ENCODE assay signal across 20 cellular contexts in genomic region chr1:108801101-108801500, GRCh38. TPM values are rescaled to one million over a fixed set of nuclear protein-coding genes. Genes with fewer than 3 reads are reported as not detected.
DNase-seq lines count a peak whose midpoint lies in the region; ATAC-seq and TF ChIP-seq lines count a peak whose summit lies in the region.
"Had no signal": no experiment of that assay in that cellular context is flagged by ENCODE, and none has a peak within 500 bp of the region (broad histone marks: within the 10 kb centered on the region; RNA-seq: fewer than 3 reads in every experiment).

No MANE protein-coding gene starts in this region.

- H3K9me3 Mint-ChIP-seq in MCF 10A (ENCODE audit: unreplicated experiment), result no peaks in the 10 kb centered on the region
- no peaks in the 10 kb centered on the region for H3K9me3 Mint-ChIP-seq in activated CD8-positive, alpha-beta T cell treated with anti-CD3 and anti-CD28 coated beads for 36 hours
- H3K9me3 Mint-ChIP-seq: CD4-positive, alpha-beta T cell; memory B cell had no signal

- H3K4me1 Mint-ChIP-seq in MCF 10A (ENCODE audit: insufficient read depth, unreplicated experiment), result peaks cover 7% of the 10 kb centered on the region
- H3K4me1 Mint-ChIP-seq in activated CD8-positive, alpha-beta T cell treated with anti-CD3 and anti-CD28 coated beads for 36 hours (ENCODE audit: low read depth), result peaks cover 3% of the 10 kb centered on the region
- H3K4me1 Mint-ChIP-seq: memory B cell had no signal

- H3K4me3 Mint-ChIP-seq in MCF 10A (ENCODE audit: unreplicated experiment), result no peak overlapping the region
- H3K4me3 Mint-ChIP-seq in activated CD8-positive, alpha-beta T cell treated with anti-CD3 and anti-CD28 coated beads for 36 hours, result no peak overlapping the region
- H3K4me3 Mint-ChIP-seq: CD4-positive, alpha-beta T cell; memory B cell had no signal

- H3K27ac Mint-ChIP-seq in MCF 10A (ENCODE audit: low read depth, unreplicated experiment), result peak overlapping the region; percentile 72
- no peak overlapping the region for H3K27ac Mint-ChIP-seq in activated CD8-positive, alpha-beta T cell treated with anti-CD3 and anti-CD28 coated beads for 36 hours
- H3K27ac Mint-ChIP-seq: CD4-positive, alpha-beta T cell; memory B cell had no signal

- H3K4me3 ChIP-seq in breast epithelium, result no peak overlapping the region
- no peak overlapping the region for H3K4me3 ChIP-seq in fibroblast of the aortic adventitia (ENCODE audit: low read depth, low read length)
- H3K4me3 ChIP-seq in dorsolateral prefrontal cortex, result no peak overlapping the region
- H3K4me3 ChIP-seq: coronary artery, hepatocyte, MG63 had no signal

- CTCF ChIA-PET in MCF 10A (lab: Yijun Ruan, JAX), result interaction anchor here (0.7 kb wide), 1 partner anchor 690 kb away, joined by 3 read pairs; no protein-coding TSS in a partner anchor
- CTCF ChIA-PET in activated CD8-positive, alpha-beta T cell treated with anti-CD3 and anti-CD28 coated beads for 36 hours (lab: Charles Lee), result no interaction called here

- ATAC-seq in HG03469 (IDR thresholded peaks at IDR 0.05; ENCODE audit: unreplicated experiment), result no peak
- ATAC-seq in activated CD8-positive, alpha-beta T cell treated with anti-CD3 and anti-CD28 coated beads for 36 hours, result no peak
- ATAC-seq: HCT116 had no signal

- no peak for DNase-seq in MCF 10A (ENCODE audit: unreplicated experiment)
- no peak for DNase-seq in breast epithelium (ENCODE audit: low spot score in 2 of 2)
- peak; percentile 20 for DNase-seq in amniotic epithelial cell (ENCODE audit: low read depth)
- DNase-seq in fibroblast of the aortic adventitia (ENCODE audit: low read depth), result peak; percentile 42
- DNase-seq in dorsolateral prefrontal cortex, result no peak
- DNase-seq in NCI-H1105 treated with DMSO at 0.1 percent for 48 hours (lab: John Stamatoyannopoulos, UW), result no peak
- no peak for DNase-seq in activated CD8-positive, alpha-beta T cell treated with anti-CD3 and anti-CD28 coated beads for 36 hours
- DNase-seq: anterior cingulate cortex; CD4-positive, alpha-beta T cell; DMS79 treated with DMSO at 0.1 percent for 48 hours; MG63; NCI-H1694 treated with DMSO at 0.1 percent for 48 hours; stimulated activated CD4-positive, alpha-beta T cell treated with anti-CD3 and anti-CD28 coated beads, Interleukin-15, amount 100 ng/mL, for 24 hours; stimulated activated naive CD4-positive, alpha-beta T cell; WERI-Rb-1 had no signal

- intact Hi-C loops in MCF 10A (cut with micrococcal nuclease), result no loop called here
- intact Hi-C loops in breast epithelium (cut with DNase I; ENCODE audit: low total_unique reads), result no loop called here
- intact Hi-C loops in dorsolateral prefrontal cortex (cut with DNase I), result no loop called here
- intact Hi-C loops in activated CD8-positive, alpha-beta T cell treated with anti-CD3 and anti-CD28 coated beads for 36 hours (cut with micrococcal nuclease), result no loop called here

- no peaks in the 10 kb centered on the region for H3K4me1 ChIP-seq in breast epithelium

- peaks cover 83% of the 10 kb centered on the region for H3K36me3 Mint-ChIP-seq in MCF 10A (ENCODE audit: insufficient read depth, unreplicated experiment)
- peaks cover 23% of the 10 kb centered on the region for H3K36me3 Mint-ChIP-seq in activated CD8-positive, alpha-beta T cell treated with anti-CD3 and anti-CD28 coated beads for 36 hours (ENCODE audit: low read depth)

- no peak overlapping the region for H3K27ac ChIP-seq in breast epithelium
- no peak overlapping the region for H3K27ac ChIP-seq in dorsolateral prefrontal cortex
- H3K27ac ChIP-seq: coronary artery, hepatocyte, WERI-Rb-1 had no signal

- no peaks in the 10 kb centered on the region for H3K27me3 ChIP-seq in breast epithelium
- no peaks in the 10 kb centered on the region for H3K27me3 ChIP-seq in dorsolateral prefrontal cortex
- H3K27me3 ChIP-seq: hepatocyte, MG63 had no signal

- no TSS peak for BruUV-seq in MCF 10A (replicated peaks; lab: Mats Ljungman, UMichigan)

- no peaks in the 10 kb centered on the region for H3K27me3 Mint-ChIP-seq in MCF 10A (ENCODE audit: insufficient read depth, unreplicated experiment)
- no peaks in the 10 kb centered on the region for H3K27me3 Mint-ChIP-seq in activated CD8-positive, alpha-beta T cell treated with anti-CD3 and anti-CD28 coated beads for 36 hours
- H3K27me3 Mint-ChIP-seq: CD4-positive, alpha-beta T cell; memory B cell had no signal

- POLR2A ChIA-PET in MCF 10A (lab: Yijun Ruan, JAX), result interaction anchor here (0.7 kb wide), 1 partner anchor 11 kb away, joined by 5 read pairs; no protein-coding TSS in a partner anchor
- POLR2A ChIA-PET in activated CD8-positive, alpha-beta T cell treated with anti-CD3 and anti-CD28 coated beads for 36 hours (lab: Charles Lee), result no interaction called here

- no peaks in the 10 kb centered on the region for H3K9me3 ChIP-seq in breast epithelium
- H3K9me3 ChIP-seq: MG63 had no signal

- TF ChIP-seq CTCF in MCF 10A (IDR thresholded peaks at IDR 0.05; ENCODE audit: unreplicated experiment) (no peak), breast epithelium (IDR thresholded peaks at IDR 0.05) (no peak), fibroblast of the aortic adventitia (IDR thresholded peaks at IDR 0.05; ENCODE audit: insufficient read depth, low read length) (no peak), dorsolateral prefrontal cortex (IDR thresholded peaks at IDR 0.05 in 54 of 56, conservative IDR thresholded peaks at IDR 0.05 in 2 of 56; ENCODE audit: low read depth in 1 of 56, partially characterized antibody in 56 of 56) (no peak)
- TF ChIP-seq CTCF in activated CD8-positive, alpha-beta T cell treated with anti-CD3 and anti-CD28 coated beads for 36 hours (IDR thresholded peaks at IDR 0.05), result no peak

- H3K36me3 ChIP-seq in breast epithelium, result peaks cover 8% of the 10 kb centered on the region

- TF ChIP-seq POLR2A in breast epithelium (IDR thresholded peaks at IDR 0.05), result no peak

RNA-seq across cellular contexts. Expression of gene STXBP3, which starts 54.6 kb away (rescaled TPM):
- total RNA-seq in MCF 10A (2022) (47.4 and 58.4 TPM in 2 replicates), breast epithelium (100 to 1,000 TPM in 1 of 3 donors, 10 to 100 TPM in 2; 62.6 to 127 (median 79.5) TPM), fibroblast of the aortic adventitia (ENCODE audit: low replicate concordance) (45.0 and 78.7 TPM in 2 replicates), dorsolateral prefrontal cortex (100 to 1,000 TPM in 10 of 120 experiments, 10 to 100 TPM in 110; 46.9 to 162 (median 74.2) TPM)
- total RNA-seq in activated CD8-positive, alpha-beta T cell treated with anti-CD3 and anti-CD28 coated beads for 36 hours, result 10 to 100 TPM; 34.4 to 38.3 TPM

RNA-seq across cellular contexts. Expression of gene AKNAD1, which starts 55.8 kb away (rescaled TPM):
- total RNA-seq in MCF 10A (2022), result 6.1 and 7.2 TPM in 2 replicates
- total RNA-seq in breast epithelium, result 1 to 10 TPM; 2.3 to 4.1 (median 2.9) TPM
- total RNA-seq in fibroblast of the aortic adventitia (ENCODE audit: low replicate concordance), result 0.27 TPM in 1 of 2 replicates, not detected in the other
- 1 to 10 TPM in 51 of 120 experiments, under 1 TPM in 29, not detected in 40; 0.18 to 4.1 (median 1.2) TPM for total RNA-seq in dorsolateral prefrontal cortex
- not detected for total RNA-seq in activated CD8-positive, alpha-beta T cell treated with anti-CD3 and anti-CD28 coated beads for 36 hours
- total RNA-seq: CD4-positive, alpha-beta T cell had no signal

Comparison
In these comparisons a context has a peak if more than half of its experiments do, and no peak if none do; other contexts are left out.
1. DNase-seq: peak in amniotic epithelial cell (single experiment) and fibroblast of the aortic adventitia (single experiment); none in MCF 10A (single experiment), breast epithelium (0 of 2), dorsolateral prefrontal cortex (0 of 10), NCI-H1105 treated with DMSO at 0.1 percent for 48 hours (single experiment) and activated CD8-positive, alpha-beta T cell treated with anti-CD3 and anti-CD28 coated beads for 36 hours (single experiment).